In genomic region chr7:90719159-90719558, GRCh38 we compare ENCODE assay signal across 1 cellular context.
TF ChIP-seq lines count a peak whose summit lies in the region.

No MANE protein-coding gene starts in this region.

TF ChIP-seq in HEK293T, 16 proteins besides CTCF, POLR2A, EP300 and RAD21 (continued from another document):
- TF ChIP-seq PKNOX1 (IDR thresholded peaks at IDR 0.05) (no peak), ELF4 (IDR thresholded peaks at IDR 0.05) (no peak), FOXK2 (IDR thresholded peaks at IDR 0.05) (no peak), SUZ12 (IDR thresholded peaks at IDR 0.05) (no peak), CTBP1 (IDR thresholded peaks at IDR 0.05; ENCODE audit: borderline replicate concordance) (no peak), TARDBP (IDR thresholded peaks at IDR 0.05) (no peak), NFRKB (IDR thresholded peaks at IDR 0.05) (no peak), BHLHE40 (IDR thresholded peaks at IDR 0.05; ENCODE audit: borderline replicate concordance) (no peak), L3MBTL2 (conservative IDR thresholded peaks at IDR 0.05) (no peak), HDGF (IDR thresholded peaks at IDR 0.05; ENCODE audit: borderline replicate concordance) (no peak), SP1 (IDR thresholded peaks at IDR 0.05) (no peak), FOXA1 (IDR thresholded peaks at IDR 0.05) (no peak), LEF1 (IDR thresholded peaks at IDR 0.05; ENCODE audit: borderline replicate concordance) (no peak)
TF ChIP-seq in HEK293T: peak in this region for 0.
